In the genomic region with DNA sequence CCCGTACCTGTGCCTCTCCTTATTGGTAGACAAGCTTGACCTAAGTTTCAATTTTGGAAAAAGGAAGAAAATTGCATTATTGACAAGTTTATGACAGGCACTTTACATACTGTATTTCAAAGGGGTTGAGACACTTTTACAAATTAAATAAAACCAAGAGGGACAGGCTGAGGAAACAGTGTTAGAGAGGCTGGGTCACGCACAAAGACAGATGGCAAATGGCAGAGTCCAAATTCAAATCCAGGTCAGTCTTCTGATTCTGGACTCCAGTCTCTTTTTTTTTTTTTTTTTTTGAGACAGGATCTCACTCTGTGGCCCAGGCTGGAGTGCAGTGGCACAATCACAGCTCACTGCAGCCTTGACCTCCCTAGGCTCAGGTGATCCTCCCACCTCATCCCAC, we compare ENCODE assay signal across 1 cellular context.
TF ChIP-seq lines count a peak whose summit lies in the region.

No MANE protein-coding gene starts in this region.

TF ChIP-seq in HEK293T, 16 proteins besides CTCF, POLR2A, EP300 and RAD21 (continued from another document):
- TF ChIP-seq, protein P1, sequence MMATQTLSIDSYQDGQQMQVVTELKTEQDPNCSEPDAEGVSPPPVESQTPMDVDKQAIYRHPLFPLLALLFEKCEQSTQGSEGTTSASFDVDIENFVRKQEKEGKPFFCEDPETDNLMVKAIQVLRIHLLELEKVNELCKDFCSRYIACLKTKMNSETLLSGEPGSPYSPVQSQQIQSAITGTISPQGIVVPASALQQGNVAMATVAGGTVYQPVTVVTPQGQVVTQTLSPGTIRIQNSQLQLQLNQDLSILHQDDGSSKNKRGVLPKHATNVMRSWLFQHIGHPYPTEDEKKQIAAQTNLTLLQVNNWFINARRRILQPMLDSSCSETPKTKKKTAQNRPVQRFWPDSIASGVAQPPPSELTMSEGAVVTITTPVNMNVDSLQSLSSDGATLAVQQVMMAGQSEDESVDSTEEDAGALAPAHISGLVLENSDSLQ (IDR thresholded peaks at IDR 0.05) = no peak
- TF ChIP-seq FOXM1 (IDR thresholded peaks at IDR 0.05; ENCODE audit: borderline replicate concordance) (no peak), ARNT (IDR thresholded peaks at IDR 0.05) (no peak)
